Comparison of ENCODE assay signal across 25 cellular contexts in the genomic region with DNA sequence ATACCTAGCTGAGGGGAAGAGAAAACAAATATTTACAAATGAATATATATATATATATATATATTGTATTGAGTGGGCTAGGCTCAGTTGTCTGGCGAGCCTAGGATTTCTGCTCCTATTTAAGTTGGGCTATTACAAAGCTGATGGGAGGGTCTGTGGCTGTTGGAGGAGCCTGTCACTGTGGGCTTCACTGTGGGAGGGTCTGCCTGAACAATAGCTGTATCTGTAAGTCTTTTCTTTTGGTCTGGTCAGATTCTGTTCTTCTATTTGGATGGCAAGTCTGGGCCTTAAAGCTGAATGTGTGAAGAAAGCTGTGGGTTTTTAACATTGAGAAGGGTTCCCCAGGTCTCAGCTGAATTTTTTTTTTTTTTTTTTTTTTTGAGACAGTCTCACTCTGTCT.
"Had no signal": no experiment of that assay in that cellular context is flagged by ENCODE, and none has a peak within 500 bp of the region (broad histone marks: within the 10 kb centered on the region; RNA-seq: fewer than 3 reads in every experiment).

No MANE protein-coding gene starts in this region.

- H3K4me3 Mint-ChIP-seq: naive B cell; natural killer cell treated with Interleukin-12 subunit alpha and Interleukin-12 subunit beta and Interleukin-15 and Interleukin-18, amount 100 ng/mL, for 72 hours; neural crest cell; stimulated activated effector memory CD8-positive, alpha-beta T cell treated with anti-CD3 and anti-CD28 coated beads, Interleukin-12 subunit alpha, Interleukin-12 subunit beta, amount 100 ng/mL, for 72 hours had no signal

- H3K4me3 ChIP-seq: dorsolateral prefrontal cortex, gastroesophageal sphincter, heart left ventricle, left lung, psoas muscle, sigmoid colon, stomach, thyroid gland, upper lobe of left lung had no signal

- H3K4me1 ChIP-seq: gastroesophageal sphincter, heart left ventricle, left lung, psoas muscle, sigmoid colon, stomach, thyroid gland, upper lobe of left lung had no signal

- H3K36me3 ChIP-seq: gastroesophageal sphincter, heart left ventricle, left lung, sigmoid colon, stomach, thyroid gland, upper lobe of left lung had no signal

- H3K4me1 Mint-ChIP-seq: naive B cell; stimulated activated effector memory CD8-positive, alpha-beta T cell treated with anti-CD3 and anti-CD28 coated beads, Interleukin-12 subunit alpha, Interleukin-12 subunit beta, amount 100 ng/mL, for 72 hours had no signal

- ATAC-seq: esophagus mucosa; foreskin keratinocyte; gastroesophageal sphincter; heart left ventricle; left cardiac atrium; left lung; natural killer cell treated with Interleukin-12 subunit alpha and Interleukin-12 subunit beta and Interleukin-15 and Interleukin-18, amount 100 ng/mL, for 72 hours; psoas muscle; right cardiac atrium; stimulated activated effector memory CD8-positive, alpha-beta T cell treated with anti-CD3 and anti-CD28 coated beads, Interleukin-12 subunit alpha, Interleukin-12 subunit beta, amount 100 ng/mL, for 72 hours had no signal

- H3K27ac Mint-ChIP-seq: naive B cell; natural killer cell treated with Interleukin-12 subunit alpha and Interleukin-12 subunit beta and Interleukin-15 and Interleukin-18, amount 100 ng/mL, for 72 hours; stimulated activated effector memory CD8-positive, alpha-beta T cell treated with anti-CD3 and anti-CD28 coated beads, Interleukin-12 subunit alpha, Interleukin-12 subunit beta, amount 100 ng/mL, for 72 hours had no signal

- H3K27ac ChIP-seq: dorsolateral prefrontal cortex, epithelial cell of prostate, foreskin keratinocyte, gastroesophageal sphincter, heart left ventricle, left lung, psoas muscle, sigmoid colon, stomach, thyroid gland, upper lobe of left lung had no signal

- H3K36me3 Mint-ChIP-seq: naive B cell; natural killer cell treated with Interleukin-12 subunit alpha and Interleukin-12 subunit beta and Interleukin-15 and Interleukin-18, amount 100 ng/mL, for 72 hours; stimulated activated effector memory CD8-positive, alpha-beta T cell treated with anti-CD3 and anti-CD28 coated beads, Interleukin-12 subunit alpha, Interleukin-12 subunit beta, amount 100 ng/mL, for 72 hours had no signal

- H3K9me3 Mint-ChIP-seq: natural killer cell treated with Interleukin-12 subunit alpha and Interleukin-12 subunit beta and Interleukin-15 and Interleukin-18, amount 100 ng/mL, for 72 hours; neural crest cell; stimulated activated effector memory CD8-positive, alpha-beta T cell treated with anti-CD3 and anti-CD28 coated beads, Interleukin-12 subunit alpha, Interleukin-12 subunit beta, amount 100 ng/mL, for 72 hours had no signal

- H3K9me3 ChIP-seq: gastroesophageal sphincter, heart left ventricle, left lung, psoas muscle, sigmoid colon, stomach, thyroid gland, upper lobe of left lung had no signal

- DNase-seq: cerebellar nuclear complex; dorsolateral prefrontal cortex; effector CD4-positive, alpha-beta T cell; foreskin keratinocyte; heart left ventricle; hippocampal formation; left cardiac atrium; left lung; naive B cell; nucleus accumbens; psoas muscle; right cardiac atrium; sigmoid colon; stimulated activated CD4-positive, alpha-beta T cell treated with anti-CD3 and anti-CD28 coated beads, Interleukin-2, amount 100 ng/mL, for 24 hours; stimulated activated CD4-positive, alpha-beta T cell treated with anti-CD3 and anti-CD28 coated beads, Interleukin-4, amount 100 ng/mL, for 24 hours; stimulated activated naive CD4-positive, alpha-beta T cell treated with Interleukin-2 at 50 U/mL for 16 hours; stomach; thyroid gland; upper lobe of left lung had no signal

- H3K27me3 ChIP-seq: heart left ventricle, stomach, thyroid gland, upper lobe of left lung had no signal
